ENCODE assay signal across 21 cellular contexts in genomic region chr12:100799770-100800169, GRCh38. TPM values are rescaled to one million over a fixed set of nuclear protein-coding genes. Genes with fewer than 3 reads are reported as not detected.
A peak's percentile ranks its signal among the peaks of the same experiment; 100 is the strongest.
DNase-seq lines count a peak whose midpoint lies in the region; ATAC-seq, FAIRE-seq and TF ChIP-seq lines count a peak whose summit lies in the region.
"Had no signal": no experiment of that assay in that cellular context is flagged by ENCODE, and none has a peak within 500 bp of the region (broad histone marks: within the 10 kb centered on the region; RNA-seq: fewer than 3 reads in every experiment).

No MANE protein-coding gene starts in this region.

- no peak overlapping the region for H3K27ac Mint-ChIP-seq in activated CD8-positive, alpha-beta T cell treated with anti-CD3 and anti-CD28 coated beads for 36 hours

- peak; percentile 13 for FAIRE-seq in frontal cortex (lab: Jason Lieb, UNC)
- FAIRE-seq: G401.6, GM12878 had no signal

- no peak overlapping the region for H3K4me3 Mint-ChIP-seq in activated CD8-positive, alpha-beta T cell treated with anti-CD3 and anti-CD28 coated beads for 36 hours

- no peak for ATAC-seq in HG02759 (IDR thresholded peaks at IDR 0.05; ENCODE audit: unreplicated experiment)
- ATAC-seq in activated CD8-positive, alpha-beta T cell treated with anti-CD3 and anti-CD28 coated beads for 36 hours = no peak
- no peak for ATAC-seq in HG03280 (IDR thresholded peaks at IDR 0.05; ENCODE audit: unreplicated experiment)
- ATAC-seq: activated CD4-positive, CD25-positive, alpha-beta regulatory T cell treated with anti-CD3 and anti-CD28 coated beads, Interleukin-2, amount 50 U/mL, for 24 hours; GM12878; mucosa of descending colon; right cardiac atrium had no signal

- no peaks in the 10 kb centered on the region for H3K9me3 Mint-ChIP-seq in activated CD8-positive, alpha-beta T cell treated with anti-CD3 and anti-CD28 coated beads for 36 hours

- POLR2A ChIA-PET in activated CD8-positive, alpha-beta T cell treated with anti-CD3 and anti-CD28 coated beads for 36 hours (lab: Charles Lee) = no interaction called here

- CTCF ChIA-PET in activated CD8-positive, alpha-beta T cell treated with anti-CD3 and anti-CD28 coated beads for 36 hours (lab: Charles Lee) = no interaction called here

- H3K36me3 Mint-ChIP-seq in activated CD8-positive, alpha-beta T cell treated with anti-CD3 and anti-CD28 coated beads for 36 hours (ENCODE audit: low read depth) = no peaks in the 10 kb centered on the region

- intact Hi-C loops in activated CD8-positive, alpha-beta T cell treated with anti-CD3 and anti-CD28 coated beads for 36 hours (cut with micrococcal nuclease) = no loop called here

- H3K4me1 Mint-ChIP-seq in activated CD8-positive, alpha-beta T cell treated with anti-CD3 and anti-CD28 coated beads for 36 hours (ENCODE audit: low read depth) = no peaks in the 10 kb centered on the region

- peak; percentile 73 for DNase-seq in H4 (ENCODE audit: low spot score)
- peak in 31 of 58 donors; percentile 0 to 64 (median 17) for DNase-seq in anterior cingulate cortex (lab: John Stamatoyannopoulos, UW)
- no peak for DNase-seq in frontal cortex (ENCODE audit: low spot score in 2 of 2)
- peak; percentile 86 for DNase-seq in putamen (ENCODE audit: low spot score)
- no peak for DNase-seq in activated CD8-positive, alpha-beta T cell treated with anti-CD3 and anti-CD28 coated beads for 36 hours
- no peak for DNase-seq in activated CD8-positive, alpha-beta memory T cell treated with anti-CD3 and anti-CD28 coated beads for 24 hours
- DNase-seq: activated CD8-positive, alpha-beta memory T cell treated with anti-CD3 and anti-CD28 coated beads, Interleukin-2, amount 50 U/mL, for 48 hours; activated gamma-delta T cell treated with Interleukin-2 at 50 U/mL for 16 hours; Caco-2; MG63; mucosa of descending colon; NCI-H1930; NCI-H446 treated with DMSO at 0.1 percent for 48 hours; right cardiac atrium; stomach had no signal

- TF ChIP-seq CTCF in activated CD8-positive, alpha-beta T cell treated with anti-CD3 and anti-CD28 coated beads for 36 hours (IDR thresholded peaks at IDR 0.05) = no peak

- H3K27me3 Mint-ChIP-seq in activated CD8-positive, alpha-beta T cell treated with anti-CD3 and anti-CD28 coated beads for 36 hours = peaks cover 7% of the 10 kb centered on the region

RNA-seq across cellular contexts. Expression of gene ANO4, which starts 5.2 kb away (rescaled TPM):
- 1.7 and 1.8 TPM in 2 replicates for total RNA-seq in H4 (2014; rRNA removed; shearing (Covaris generic))
- 88.9 TPM for total RNA-seq in frontal cortex
- total RNA-seq in activated CD8-positive, alpha-beta T cell treated with anti-CD3 and anti-CD28 coated beads for 36 hours = not detected
- total RNA-seq: GM12878; T-helper 2 cell treated with Interferon-gamma antibody and Interleukin-4, amounts not matched to agents 100 ng/mL and 5 ng/mL, for 36 hours had no signal

Comparison
In these comparisons a context has a peak if more than half of its experiments do, and no peak if none do; other contexts are left out.
1. DNase-seq: peak in H4 (single experiment), anterior cingulate cortex (31 of 58) and putamen (single experiment); none in frontal cortex (0 of 2), activated CD8-positive, alpha-beta T cell treated with anti-CD3 and anti-CD28 coated beads for 36 hours (single experiment) and activated CD8-positive, alpha-beta memory T cell treated with anti-CD3 and anti-CD28 coated beads for 24 hours (single experiment).
2. RNA of gene ANO4, which starts 5.2 kb away (total RNA-seq): 88.9 TPM in frontal cortex (single experiment); 1.7 to 1.8 TPM in H4 and not detected in activated CD8-positive, alpha-beta T cell treated with anti-CD3 and anti-CD28 coated beads for 36 hours; every median in the first group is over 10 times any median in the second.